In genomic region chr13:92804926-92805325, GRCh38 we compare ENCODE assay signal across 20 cellular contexts.
"Had no signal": no experiment of that assay in that cellular context is flagged by ENCODE, and none has a peak within 500 bp of the region (broad histone marks: within the 10 kb centered on the region; RNA-seq: fewer than 3 reads in every experiment).

No MANE protein-coding gene starts in this region.

- DNase-seq: activated CD4-positive, alpha-beta T cell treated with anti-CD3 and anti-CD28 coated beads, Interleukin-2, amount 10 ng/mL, durations not matched to agents 7 days and 5 days; activated CD4-positive, CD25-positive, alpha-beta regulatory T cell treated with anti-CD3 and anti-CD28 coated beads, Interleukin-2, amount 50 U/mL, for 72 hours; activated CD8-positive, alpha-beta T cell treated with anti-CD3 and anti-CD28 coated beads, Interleukin-2, amount 10 ng/mL, durations not matched to agents 7 days and 5 days; activated naive CD4-positive, alpha-beta T cell; activated naive CD8-positive, alpha-beta T cell treated with anti-CD3 and anti-CD28 coated beads for 36 hours; activated T-cell treated with anti-CD3 and anti-CD28 coated beads, Interleukin-2, amount 50 U/mL, for 1 hour; amniotic stem cell; cerebellar nuclear complex; left ventricle myocardium inferior; natural killer cell; spleen; stimulated activated CD4-positive, alpha-beta T cell treated with anti-CD3 and anti-CD28 coated beads, Interleukin-4, amount 100 ng/mL, for 1 hour; stimulated activated naive CD4-positive, alpha-beta T cell; T-cell; WERI-Rb-1 had no signal

- H3K4me3 ChIP-seq: coronary artery, esophagus muscularis mucosa, hepatocyte, left ventricle myocardium inferior, spleen had no signal

- H3K27ac ChIP-seq: foreskin keratinocyte, hepatocyte, WERI-Rb-1 had no signal

- ATAC-seq: activated CD8-positive, alpha-beta T cell treated with anti-CD3 and anti-CD28 coated beads, Interleukin-2, amount 10 ng/mL, durations not matched to agents 7 days and 5 days; natural killer cell; T-cell had no signal

- H3K36me3 ChIP-seq: esophagus muscularis mucosa, left ventricle myocardium inferior, spleen, thoracic aorta, WERI-Rb-1 had no signal

- H3K27me3 ChIP-seq: esophagus muscularis mucosa, foreskin keratinocyte, hepatocyte, spleen had no signal
